Comparison of ENCODE assay signal across 8 cellular contexts in the genomic region with DNA sequence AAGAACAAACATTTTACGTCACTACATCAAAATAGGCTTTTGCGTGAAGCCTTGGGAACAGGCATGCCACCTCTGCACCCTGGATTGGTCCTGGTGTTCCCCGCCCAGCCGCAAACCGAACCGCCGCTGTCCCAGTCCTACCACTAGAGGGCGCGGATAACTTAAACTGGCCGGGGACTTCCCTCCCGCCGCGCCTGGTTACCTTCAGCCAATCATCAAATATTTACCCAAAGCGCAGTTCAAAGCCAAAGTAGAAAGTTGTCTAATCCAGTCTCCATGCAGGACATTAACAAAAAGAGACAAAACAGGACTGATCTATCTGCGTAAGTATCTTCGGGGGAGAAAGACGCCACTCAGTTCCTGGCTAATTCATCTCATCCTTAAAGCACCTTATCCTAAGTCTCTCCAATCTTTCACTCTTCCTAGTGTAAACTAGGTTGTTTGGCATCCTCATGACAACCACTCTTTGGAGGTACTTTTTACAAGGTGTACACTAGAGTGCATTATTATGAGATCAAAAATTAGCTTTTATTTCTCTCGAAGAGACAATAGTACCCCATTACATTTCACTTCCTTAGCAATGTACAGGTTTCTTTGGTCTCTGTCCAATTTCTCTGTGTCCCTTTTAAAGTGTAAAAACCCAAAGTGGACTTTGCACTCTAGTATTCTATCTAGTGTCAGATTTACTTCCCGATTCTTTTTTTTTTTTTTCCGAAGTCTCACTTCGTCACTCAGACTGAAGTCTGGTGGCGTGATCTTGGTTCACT. TPM values are rescaled to one million over a fixed set of nuclear protein-coding genes. Genes with fewer than 3 reads are reported as not detected.
DNase-seq lines count a peak whose midpoint lies in the region; ATAC-seq and TF ChIP-seq lines count a peak whose summit lies in the region.

No MANE protein-coding gene starts in this region.

- H3K36me3 ChIP-seq in BLaER1 (no peaks in the 10 kb centered on the region), H7 (replicated peaks; ENCODE audit: control insufficient read depth, insufficient read depth, low read length) (no peaks in the 10 kb centered on the region; the same call in 1 of the 2 replicates), skeletal muscle tissue (ENCODE audit: control insufficient read depth in 3 of 3, insufficient read depth in 3 of 3, low read length in 3 of 3) (no peaks in the 10 kb centered on the region)

- H3K9me3 ChIP-seq in BLaER1 (no peaks in the 10 kb centered on the region), skeletal muscle tissue (ENCODE audit: control insufficient read depth in 3 of 3, low read length in 3 of 3) (no peaks in the 10 kb centered on the region)

- H3K9ac ChIP-seq in BLaER1: no peak overlapping the region
- H3K9ac ChIP-seq in skeletal muscle tissue (ENCODE audit: low read depth in 1 of 3, low read length in 3 of 3): peak overlapping the region in 2 of 3 donors; percentile 45 to 52

- H3K27me3 ChIP-seq in BLaER1 (no peaks in the 10 kb centered on the region), H7 (ENCODE audit: control insufficient read depth, insufficient read depth, low read length) (peaks cover 15% of the 10 kb centered on the region), skeletal muscle tissue (ENCODE audit: control insufficient read depth in 3 of 3, insufficient read depth in 3 of 3, low read length in 3 of 3) (no peaks in the 10 kb centered on the region)

- ATAC-seq in GM19397 (IDR thresholded peaks at IDR 0.05; ENCODE audit: unreplicated experiment): no peak

- TF ChIP-seq CTCF in VCaP (conservative IDR thresholded peaks at IDR 0.05): peak; percentile 96

- peak overlapping the region; percentile 48 for H3K4me2 ChIP-seq in BLaER1

- H3K27ac ChIP-seq in BLaER1 (no peak overlapping the region), VCaP (peak overlapping the region; percentile 85), skeletal muscle tissue (ENCODE audit: low read depth, low read length) (peak overlapping the region; percentile 66)

- H4K20me1 ChIP-seq in BLaER1: peaks cover 6% of the 10 kb centered on the region

- peaks cover 17% of the 10 kb centered on the region for H3K4me1 ChIP-seq in BLaER1
- peaks cover 14 to 25% (median 15%) of the 10 kb centered on the region in 3 donors for H3K4me1 ChIP-seq in skeletal muscle tissue (ENCODE audit: control insufficient read depth in 3 of 3, insufficient read depth in 3 of 3, low read length in 3 of 3)

- peak; percentile 90 for DNase-seq in H7
- DNase-seq in NCI-H2196 treated with DMSO at 0.1 percent for 48 hours (lab: John Stamatoyannopoulos, UW; ENCODE audit: unreplicated experiment): peak; percentile 92
- peak; percentile 32 for DNase-seq in brain pericyte (ENCODE audit: low read depth, low spot score)
- DNase-seq in iPS-NIHi7 (ENCODE audit: extremely low spot score): peak; percentile 90

- H3K4me3 ChIP-seq in BLaER1 (0 out of 2 replicates have a peak overlapping the region, but pooled peaks have one; percentile 11), H7 (ENCODE audit: insufficient read depth, low read depth, low read length) (no peak overlapping the region), skeletal muscle tissue (ENCODE audit: low read length in 3 of 3) (peak overlapping the region; percentile 31 to 65 (median 59))

RNA-seq across cellular contexts. Expression of gene CRY2, which starts 3.9 kb away (rescaled TPM):
- 16.0 and 24.1 TPM in 2 replicates for total RNA-seq in H7 (2014; rRNA removed; shearing (Covaris generic))
- total RNA-seq in skeletal muscle tissue: 37.6 TPM

RNA-seq across cellular contexts. Expression of gene SLC35C1, which starts 38.4 kb away (rescaled TPM):
- total RNA-seq in H7 (2014; rRNA removed; shearing (Covaris generic)): 3.9 and 5.8 TPM in 2 replicates
- total RNA-seq in skeletal muscle tissue: 2.6 TPM

RNA-seq across cellular contexts. Expression of gene MAPK8IP1, which starts 42.1 kb away (rescaled TPM):
- total RNA-seq in H7 (2014; rRNA removed; shearing (Covaris generic)): 10.4 and 15.3 TPM in 2 replicates
- 18.8 TPM for total RNA-seq in skeletal muscle tissue

Comparison
In these comparisons a context has a peak if more than half of its experiments do, and no peak if none do; other contexts are left out.
1. DNase-seq: peak in every context shown above with its lines; median percentile 92 in NCI-H2196 treated with DMSO at 0.1 percent for 48 hours; 90 in H7; 90 in iPS-NIHi7; 32 in brain pericyte.